ENCODE assay signal across 32 cellular contexts in the genomic region with DNA sequence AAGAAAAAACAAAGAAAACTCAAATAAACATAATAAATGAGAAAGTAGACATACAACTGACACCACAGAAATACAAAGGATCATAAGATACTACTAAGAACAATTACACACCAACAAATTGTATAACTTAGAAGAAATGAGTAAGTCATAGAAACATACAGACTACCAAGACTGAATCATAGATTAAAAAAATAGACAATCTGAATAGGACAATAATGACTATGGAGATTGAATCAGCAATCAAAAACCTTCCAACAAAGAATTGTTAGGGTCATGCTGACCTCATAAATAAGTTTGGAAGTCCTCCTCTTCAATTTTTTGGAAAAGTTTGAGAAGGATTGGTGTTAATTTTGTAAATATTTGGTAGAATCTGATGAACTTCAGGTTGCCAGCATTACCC.
"Had no signal": no experiment of that assay in that cellular context is flagged by ENCODE, and none has a peak within 500 bp of the region (broad histone marks: within the 10 kb centered on the region; RNA-seq: fewer than 3 reads in every experiment).

No MANE protein-coding gene starts in this region.

- H3K27ac Mint-ChIP-seq: activated CD4-positive, alpha-beta memory T cell treated with anti-CD3 and anti-CD28 coated beads, Interleukin-2, amount 10 ng/mL, durations not matched to agents 7 days and 5 days; activated CD4-positive, alpha-beta T cell treated with anti-CD3 and anti-CD28 coated beads, Interleukin-2, amount 10 ng/mL, durations not matched to agents 7 days and 5 days; activated T-helper 17 cell treated with anti-CD3 and anti-CD28 coated beads, Interleukin-2, amount 50 U/mL, for 72 hours; naive thymus-derived CD4-positive, alpha-beta T cell; stimulated activated effector memory CD8-positive, alpha-beta T cell treated with anti-CD3 and anti-CD28 coated beads, Interleukin-12 subunit alpha, Interleukin-12 subunit beta, amount 100 ng/mL, for 72 hours; stimulated activated naive CD8-positive, alpha-beta T cell treated with anti-CD3 and anti-CD28 coated beads, Interleukin-15, Interleukin-2, amounts not matched to agents 100 ng/mL and 50 ng/mL, for 24 hours; T-helper 1 cell treated with Interleukin-12 subunit alpha and Interleukin-12 subunit beta and Interleukin-4 antibody, amounts not matched to agents 30 μg/mL and 1 μg/mL, for 36 hours; type B pancreatic cell had no signal

- H3K4me3 Mint-ChIP-seq: activated CD4-positive, alpha-beta memory T cell treated with anti-CD3 and anti-CD28 coated beads, Interleukin-2, amount 10 ng/mL, durations not matched to agents 7 days and 5 days; activated CD4-positive, alpha-beta T cell treated with anti-CD3 and anti-CD28 coated beads, Interleukin-2, amount 10 ng/mL, durations not matched to agents 7 days and 5 days; activated T-cell treated with anti-CD3 and anti-CD28 coated beads, Interleukin-2, amount 50 U/mL, for 4 hours; activated T-helper 17 cell treated with anti-CD3 and anti-CD28 coated beads, Interleukin-2, amount 50 U/mL, for 72 hours; naive thymus-derived CD4-positive, alpha-beta T cell; stimulated activated effector memory CD8-positive, alpha-beta T cell treated with anti-CD3 and anti-CD28 coated beads, Interleukin-12 subunit alpha, Interleukin-12 subunit beta, amount 100 ng/mL, for 72 hours; stimulated activated naive CD8-positive, alpha-beta T cell treated with anti-CD3 and anti-CD28 coated beads, Interleukin-15, Interleukin-2, amounts not matched to agents 100 ng/mL and 50 ng/mL, for 24 hours; T-helper 1 cell treated with Interleukin-12 subunit alpha and Interleukin-12 subunit beta and Interleukin-4 antibody, amounts not matched to agents 30 μg/mL and 1 μg/mL, for 36 hours; type B pancreatic cell had no signal

- H3K36me3 Mint-ChIP-seq: naive thymus-derived CD4-positive, alpha-beta T cell; stimulated activated effector memory CD8-positive, alpha-beta T cell treated with anti-CD3 and anti-CD28 coated beads, Interleukin-12 subunit alpha, Interleukin-12 subunit beta, amount 100 ng/mL, for 72 hours; type B pancreatic cell had no signal

- H3K4me3 ChIP-seq: cardiac muscle cell, coronary artery, dorsolateral prefrontal cortex, gastrocnemius medialis, psoas muscle, sigmoid colon, uterus had no signal

- FAIRE-seq: keratinocyte, small intestine had no signal

- H3K9me3 Mint-ChIP-seq: activated CD4-positive, alpha-beta memory T cell treated with anti-CD3 and anti-CD28 coated beads, Interleukin-2, amount 10 ng/mL, durations not matched to agents 7 days and 5 days; activated T-helper 17 cell treated with anti-CD3 and anti-CD28 coated beads, Interleukin-2, amount 50 U/mL, for 72 hours; stimulated activated naive CD8-positive, alpha-beta T cell treated with anti-CD3 and anti-CD28 coated beads, Interleukin-15, Interleukin-2, amounts not matched to agents 100 ng/mL and 50 ng/mL, for 24 hours; T-helper 1 cell treated with Interleukin-12 subunit alpha and Interleukin-12 subunit beta and Interleukin-4 antibody, amounts not matched to agents 30 μg/mL and 1 μg/mL, for 36 hours; type B pancreatic cell had no signal

- ATAC-seq: activated T-cell treated with anti-CD3 and anti-CD28 coated beads, Interleukin-2, amount 50 U/mL, for 4 hours; activated T-helper 17 cell treated with anti-CD3 and anti-CD28 coated beads, Interleukin-2, amount 50 U/mL, for 72 hours; gastrocnemius medialis; left cardiac atrium; left ventricle myocardium superior; naive thymus-derived CD4-positive, alpha-beta T cell; psoas muscle; stimulated activated effector memory CD8-positive, alpha-beta T cell treated with anti-CD3 and anti-CD28 coated beads, Interleukin-12 subunit alpha, Interleukin-12 subunit beta, amount 100 ng/mL, for 72 hours had no signal

- H3K9ac ChIP-seq: parathyroid adenoma had no signal

- H3K27me3 ChIP-seq: cardiac muscle cell, dorsolateral prefrontal cortex, gastrocnemius medialis, sigmoid colon, uterus had no signal

- H3K4me1 ChIP-seq: gastrocnemius medialis, parathyroid adenoma, psoas muscle, uterus had no signal

- H3K4me1 Mint-ChIP-seq: activated CD4-positive, alpha-beta memory T cell treated with anti-CD3 and anti-CD28 coated beads, Interleukin-2, amount 10 ng/mL, durations not matched to agents 7 days and 5 days; activated CD4-positive, alpha-beta T cell treated with anti-CD3 and anti-CD28 coated beads, Interleukin-2, amount 10 ng/mL, durations not matched to agents 7 days and 5 days; activated T-helper 17 cell treated with anti-CD3 and anti-CD28 coated beads, Interleukin-2, amount 50 U/mL, for 72 hours; naive thymus-derived CD4-positive, alpha-beta T cell; stimulated activated effector memory CD8-positive, alpha-beta T cell treated with anti-CD3 and anti-CD28 coated beads, Interleukin-12 subunit alpha, Interleukin-12 subunit beta, amount 100 ng/mL, for 72 hours had no signal

- H3K27me3 Mint-ChIP-seq: activated CD4-positive, alpha-beta memory T cell treated with anti-CD3 and anti-CD28 coated beads, Interleukin-2, amount 10 ng/mL, durations not matched to agents 7 days and 5 days; activated CD4-positive, alpha-beta T cell treated with anti-CD3 and anti-CD28 coated beads, Interleukin-2, amount 10 ng/mL, durations not matched to agents 7 days and 5 days; type B pancreatic cell had no signal

- H3K9me3 ChIP-seq: gastrocnemius medialis, psoas muscle, sigmoid colon, uterus had no signal

- DNase-seq: activated CD4-positive, alpha-beta memory T cell treated with anti-CD3 and anti-CD28 coated beads, Interleukin-2, amount 10 ng/mL, durations not matched to agents 7 days and 5 days; activated CD4-positive, alpha-beta T cell treated with anti-CD3 and anti-CD28 coated beads, Interleukin-2, amount 10 ng/mL, durations not matched to agents 7 days and 5 days; activated CD4-positive, CD25-positive, alpha-beta regulatory T cell treated with anti-CD3 and anti-CD28 coated beads, Interleukin-2, amount 50 U/mL, for 72 hours; activated CD8-positive, alpha-beta memory T cell treated with anti-CD3 and anti-CD28 coated beads, Interleukin-2, amount 50 U/mL, for 48 hours; activated gamma-delta T cell treated with Interleukin-2 at 50 U/mL for 16 hours; activated naive CD4-positive, alpha-beta T cell treated with anti-CD3 and anti-CD28 coated beads, Interleukin-2, amount 50 U/mL, for 16 hours; activated T-cell treated with anti-CD3 and anti-CD28 coated beads, Interleukin-2, amount 50 U/mL, for 4 hours; amygdala; dorsolateral prefrontal cortex; effector memory CD4-positive, alpha-beta T cell; gastrocnemius medialis; hippocampal formation; left cardiac atrium; left ventricle myocardium superior; midbrain; naive thymus-derived CD4-positive, alpha-beta T cell; psoas muscle; sigmoid colon; small intestine; stimulated activated CD4-positive, alpha-beta T cell treated with anti-CD3 and anti-CD28 coated beads, Interleukin-4, amount 100 ng/mL, for 24 hours; substantia nigra; T-helper 9 cell; uterus had no signal

- H3K36me3 ChIP-seq: cardiac muscle cell, gastrocnemius medialis, sigmoid colon, uterus had no signal
